Comparison of ENCODE assay signal across 11 cellular contexts in the genomic region with DNA sequence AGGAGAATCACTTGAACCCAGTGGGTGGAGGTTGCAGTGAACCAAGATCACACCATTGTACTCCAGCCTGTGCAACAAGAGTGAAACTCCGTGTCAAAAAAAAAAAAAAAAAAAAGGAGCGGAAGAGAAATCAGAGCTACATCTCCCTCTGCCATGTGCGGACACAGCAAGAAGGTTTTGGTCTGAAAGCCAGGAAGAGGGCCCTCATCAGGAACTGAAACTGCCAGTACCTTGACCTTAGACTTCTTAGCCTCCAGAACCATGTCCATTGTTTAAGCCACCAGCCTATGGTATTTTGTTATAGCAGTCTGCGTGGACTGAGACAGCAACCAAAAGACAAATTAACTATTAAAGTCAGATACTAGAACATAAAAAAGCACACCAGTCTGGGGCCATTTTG. TPM values are rescaled to one million over a fixed set of nuclear protein-coding genes. Genes with fewer than 3 reads are reported as not detected.
"Had no signal": no experiment of that assay in that cellular context is flagged by ENCODE, and none has a peak within 500 bp of the region (broad histone marks: within the 10 kb centered on the region; RNA-seq: fewer than 3 reads in every experiment).

No MANE protein-coding gene starts in this region.

- H3K27ac Mint-ChIP-seq: GM23338, H9, HFFc6 had no signal

- H3K36me3 ChIP-seq: HAP-1 had no signal

- H3K9me3 Mint-ChIP-seq: HFFc6 had no signal

- H3K4me3 Mint-ChIP-seq: GM23338, H9, HFFc6 had no signal

- H3K9me3 ChIP-seq: HAP-1 had no signal

- DNase-seq: GM23248, GOT3, H7, H9, HCEC 1CT, HFFc6 had no signal

- H3K4me1 ChIP-seq: HAP-1 had no signal

- H3K27ac ChIP-seq: GM23248 had no signal

- H3K4me3 ChIP-seq: GM23248, GM23338, HAP-1 had no signal

- ATAC-seq: GM23338, HCT116 had no signal

RNA-seq across cellular contexts. Expression of a gene that starts 52.8 kb away (rescaled TPM):
- total RNA-seq: GM23248, GM23338, H1, H4, H7, H9, HFFc6 had no signal
- polyA plus RNA-seq: GM23248, H1 had no signal
